ENCODE assay signal across 6 cellular contexts in the genomic region with DNA sequence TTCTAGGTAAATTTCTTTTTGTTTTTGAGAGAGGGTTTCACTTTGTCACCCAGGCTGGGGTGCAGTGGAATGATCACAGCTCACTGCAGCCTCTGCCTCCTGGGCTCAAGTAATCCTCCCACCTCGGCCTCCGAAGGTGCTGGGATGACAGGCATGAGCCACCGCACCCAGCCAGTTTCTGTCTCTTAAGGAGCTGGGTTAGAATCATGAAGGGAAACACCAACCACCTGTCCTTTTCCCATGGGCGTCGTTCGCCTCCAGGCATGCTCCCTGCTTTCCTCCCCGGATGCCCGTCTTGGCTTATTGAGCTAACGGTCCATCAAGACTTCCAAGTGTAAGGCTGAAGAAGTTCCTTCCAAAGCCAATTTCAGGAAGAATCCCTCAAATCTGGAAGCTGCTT.
"Had no signal": no experiment of that assay in that cellular context is flagged by ENCODE, and none has a peak within 500 bp of the region (broad histone marks: within the 10 kb centered on the region; RNA-seq: fewer than 3 reads in every experiment).

No MANE protein-coding gene starts in this region.

- DNase-seq: H7, HCEC 1CT, IMR-90 had no signal

- H3K4me3 ChIP-seq: GM23338, K562 had no signal

- H2AFZ ChIP-seq: GM23338 had no signal

- ATAC-seq: GM23338, K562 had no signal

- H3K4me2 ChIP-seq: GM23338 had no signal

- H3K4me3 Mint-ChIP-seq: GM23338 had no signal

- FAIRE-seq: HTR-8/SVneo, K562 had no signal
